ENCODE assay signal across 8 cellular contexts in genomic region chr3:15428539-15428938, GRCh38. TPM values are rescaled to one million over a fixed set of nuclear protein-coding genes. Genes with fewer than 3 reads are reported as not detected.
DNase-seq lines count a peak whose midpoint lies in the region; ATAC-seq and TF ChIP-seq lines count a peak whose summit lies in the region.

No MANE protein-coding gene starts in this region.

- peaks cover 8% of the 10 kb centered on the region for H3K79me1 ChIP-seq in neuronal stem cell (ENCODE audit: low read depth, low read length)

- H3K9me3 ChIP-seq in T-helper 17 cell (ENCODE audit: control insufficient read depth, low read length, poor library complexity, severe bottlenecking) (no peaks in the 10 kb centered on the region), neuronal stem cell (replicated peaks in 1 of 2; ENCODE audit: control insufficient read depth in 2 of 2, insufficient read depth in 1 of 2, low read depth in 1 of 2, low read length in 2 of 2) (no peaks in the 10 kb centered on the region)

- no peak overlapping the region for H2AK5ac ChIP-seq in neuronal stem cell (ENCODE audit: low read depth, low read length)

- H3K27ac Mint-ChIP-seq in T-helper 17 cell, result peak overlapping the region; percentile 100

- DNase-seq in activated naive CD4-positive, alpha-beta T cell treated with Interleukin-2 at 50 U/mL for 16 hours, result peak; percentile 41
- DNase-seq in activated naive CD4-positive, alpha-beta T cell (lab: John Stamatoyannopoulos, UW), result no peak
- DNase-seq in T-helper 17 cell, result no peak
- DNase-seq in erythroblast (lab: John Stamatoyannopoulos, UW), result peak; percentile 51 to 59
- DNase-seq in neuronal stem cell (ENCODE audit: low spot score), result no peak
- DNase-seq in substantia nigra (lab: John Stamatoyannopoulos, UW), result no peak
- no peak for DNase-seq in activated CD8-positive, alpha-beta memory T cell treated with anti-CD3 and anti-CD28 coated beads, Interleukin-2, amount 50 U/mL, for 4 hours

- H2BK5ac ChIP-seq in neuronal stem cell (ENCODE audit: low read length), result no peak overlapping the region

- peak overlapping the region; percentile 75 for H3K4me2 ChIP-seq in neuronal stem cell (ENCODE audit: insufficient read depth, low read length, poor library complexity, severe bottlenecking)

- no peak overlapping the region for H3K23ac ChIP-seq in neuronal stem cell (ENCODE audit: low read depth, low read length, poor library complexity)

- no peak overlapping the region for H4K8ac ChIP-seq in neuronal stem cell (ENCODE audit: low read depth, low read length)

- no peak overlapping the region for H3K9ac ChIP-seq in neuronal stem cell (ENCODE audit: low read depth, low read length, poor library complexity)

- H2BK12ac ChIP-seq in neuronal stem cell (ENCODE audit: low read length), result no peak overlapping the region

- no peak overlapping the region for H2BK15ac ChIP-seq in neuronal stem cell (ENCODE audit: low read length)

- H2BK120ac ChIP-seq in neuronal stem cell (ENCODE audit: low read depth, low read length), result no peak overlapping the region

- H3K18ac ChIP-seq in neuronal stem cell (ENCODE audit: low read length), result no peak overlapping the region

- peaks cover 10% of the 10 kb centered on the region for H3K36me3 Mint-ChIP-seq in T-helper 17 cell (ENCODE audit: low read depth)

- WGBS in neuronal stem cell (ENCODE audit: extremely low coverage in 2 of 2, insufficient read length in 2 of 2, insufficient replicate concordance in 1 of 2), 2 donors, result no CpG with 5 or more reads among the region's 9 CpGs

- H3K27ac ChIP-seq in neuronal stem cell (replicated peaks; ENCODE audit: low read length), result no peak overlapping the region
- no peak overlapping the region for H3K27ac ChIP-seq in substantia nigra (ENCODE audit: low read depth, low read length, poor library complexity, severe bottlenecking)

- no peak for TF ChIP-seq POLR2A in erythroblast (IDR thresholded peaks at IDR 0.05; ENCODE audit: low read length)

- no peak overlapping the region for H2AFZ ChIP-seq in neuronal stem cell (ENCODE audit: low read length)

- H3K14ac ChIP-seq in neuronal stem cell (ENCODE audit: low read length), result no peak overlapping the region

- H3K36me3 ChIP-seq in neuronal stem cell (replicated peaks in 1 of 2; ENCODE audit: control insufficient read depth in 2 of 2, insufficient read depth in 2 of 2, low read length in 2 of 2), result peaks cover 14 to 71% of the 10 kb centered on the region in 2 donors

- H3K4me3 Mint-ChIP-seq in T-helper 17 cell, result peak overlapping the region; percentile 99

- H4K91ac ChIP-seq in neuronal stem cell (ENCODE audit: low read depth, low read length, poor library complexity), result no peak overlapping the region

- peak overlapping the region in 1 of 2 donors; percentile 83 for H3K4me3 ChIP-seq in neuronal stem cell (ENCODE audit: low read length in 2 of 2)

- H3K27me3 ChIP-seq in neuronal stem cell (ENCODE audit: control insufficient read depth in 3 of 3, insufficient read depth in 3 of 3, low read depth in 1 of 3, low read length in 3 of 3), result no peaks in the 10 kb centered on the region

- H3K4me1 Mint-ChIP-seq in T-helper 17 cell, result peaks cover 45% of the 10 kb centered on the region

- no peaks in the 10 kb centered on the region for H3K27me3 Mint-ChIP-seq in T-helper 17 cell

- H3K4me1 ChIP-seq in neuronal stem cell (ENCODE audit: control insufficient read depth in 2 of 2, insufficient read depth in 1 of 2, low read depth in 1 of 2, low read length in 2 of 2), result peaks cover 6 to 7% of the 10 kb centered on the region in 2 donors

- no peak overlapping the region for H3K4ac ChIP-seq in neuronal stem cell (ENCODE audit: low read length)

- peak; percentile 42 for ATAC-seq in T-helper 17 cell
- no peak for ATAC-seq in HG03108 (IDR thresholded peaks at IDR 0.05; ENCODE audit: unreplicated experiment)

RNA-seq across cellular contexts. Expression of gene EAF1, which starts 1.1 kb away (rescaled TPM):
- total RNA-seq in T-helper 17 cell, result 10 to 100 TPM; 25.9 to 31.5 TPM
- 18.8 TPM for polyA plus RNA-seq in neuronal stem cell (2013, experiment 1 of 2)
- 17.9 TPM for polyA plus RNA-seq in neuronal stem cell (2013, experiment 2 of 2)

RNA-seq across cellular contexts. Expression of gene METTL6, which starts 1.2 kb away (rescaled TPM):
- total RNA-seq in T-helper 17 cell, result 1 to 10 TPM; 6.5 to 8.6 TPM
- 15.7 TPM for polyA plus RNA-seq in neuronal stem cell (2013, experiment 1 of 2)
- polyA plus RNA-seq in neuronal stem cell (2013, experiment 2 of 2), result 15.9 TPM

Comparison
In these comparisons a context has a peak if more than half of its experiments do, and no peak if none do; other contexts are left out.
1. DNase-seq: peak in activated naive CD4-positive, alpha-beta T cell treated with Interleukin-2 at 50 U/mL for 16 hours (single experiment) and erythroblast (2 of 2); none in activated naive CD4-positive, alpha-beta T cell (0 of 4), T-helper 17 cell (0 of 3), neuronal stem cell (single experiment), substantia nigra (0 of 49) and activated CD8-positive, alpha-beta memory T cell treated with anti-CD3 and anti-CD28 coated beads, Interleukin-2, amount 50 U/mL, for 4 hours (single experiment).